Comparison of ENCODE assay signal across 1 cellular context in the genomic region with DNA sequence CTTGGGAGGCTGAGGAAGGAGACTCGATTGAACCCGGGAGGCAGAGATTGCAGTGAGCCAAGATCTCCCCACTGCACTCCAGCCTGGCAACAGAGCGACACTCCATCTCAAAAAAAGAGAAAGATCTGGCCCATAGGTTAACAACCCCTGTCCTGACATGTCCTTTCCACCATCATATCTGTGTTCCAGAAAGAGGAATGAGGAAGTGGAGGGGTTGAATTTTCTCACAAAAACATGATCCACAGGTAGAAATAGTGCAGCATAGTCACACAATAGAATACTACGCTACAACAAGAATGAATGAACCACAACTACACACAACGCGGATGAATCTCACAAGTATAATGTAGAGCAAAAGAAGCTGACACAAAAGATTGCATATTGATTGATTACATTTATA.
TF ChIP-seq lines count a peak whose summit lies in the region.

No MANE protein-coding gene starts in this region.

TF ChIP-seq in A549, 52 proteins besides CTCF, POLR2A, EP300 and RAD21 (continued from another document):
- TF ChIP-seq, protein P1, sequence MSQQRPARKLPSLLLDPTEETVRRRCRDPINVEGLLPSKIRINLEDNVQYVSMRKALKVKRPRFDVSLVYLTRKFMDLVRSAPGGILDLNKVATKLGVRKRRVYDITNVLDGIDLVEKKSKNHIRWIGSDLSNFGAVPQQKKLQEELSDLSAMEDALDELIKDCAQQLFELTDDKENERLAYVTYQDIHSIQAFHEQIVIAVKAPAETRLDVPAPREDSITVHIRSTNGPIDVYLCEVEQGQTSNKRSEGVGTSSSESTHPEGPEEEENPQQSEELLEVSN (IDR thresholded peaks at IDR 0.05; ENCODE audit: borderline replicate concordance, low read depth) = no peak
- no peak for TF ChIP-seq MYC (IDR thresholded peaks at IDR 0.05; ENCODE audit: borderline replicate concordance, low read length)
- no peak for TF ChIP-seq EHMT2 (IDR thresholded peaks at IDR 0.05; ENCODE audit: low read depth)
- TF ChIP-seq, protein P2, sequence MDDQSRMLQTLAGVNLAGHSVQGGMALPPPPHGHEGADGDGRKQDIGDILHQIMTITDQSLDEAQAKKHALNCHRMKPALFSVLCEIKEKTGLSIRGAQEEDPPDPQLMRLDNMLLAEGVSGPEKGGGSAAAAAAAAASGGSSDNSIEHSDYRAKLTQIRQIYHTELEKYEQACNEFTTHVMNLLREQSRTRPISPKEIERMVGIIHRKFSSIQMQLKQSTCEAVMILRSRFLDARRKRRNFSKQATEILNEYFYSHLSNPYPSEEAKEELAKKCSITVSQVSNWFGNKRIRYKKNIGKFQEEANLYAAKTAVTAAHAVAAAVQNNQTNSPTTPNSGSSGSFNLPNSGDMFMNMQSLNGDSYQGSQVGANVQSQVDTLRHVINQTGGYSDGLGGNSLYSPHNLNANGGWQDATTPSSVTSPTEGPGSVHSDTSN (IDR thresholded peaks at IDR 0.05) = no peak
- no peak for TF ChIP-seq RARB (CRISPR knock-in tag; IDR thresholded peaks at IDR 0.05)
- TF ChIP-seq, protein P3, sequence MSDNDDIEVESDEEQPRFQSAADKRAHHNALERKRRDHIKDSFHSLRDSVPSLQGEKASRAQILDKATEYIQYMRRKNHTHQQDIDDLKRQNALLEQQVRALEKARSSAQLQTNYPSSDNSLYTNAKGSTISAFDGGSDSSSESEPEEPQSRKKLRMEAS (IDR thresholded peaks at IDR 0.05) = no peak
- no peak for TF ChIP-seq KDM1A (IDR thresholded peaks at IDR 0.05; ENCODE audit: low read depth)
TF ChIP-seq in A549: peak in this region for 0.
